In the genomic region with DNA sequence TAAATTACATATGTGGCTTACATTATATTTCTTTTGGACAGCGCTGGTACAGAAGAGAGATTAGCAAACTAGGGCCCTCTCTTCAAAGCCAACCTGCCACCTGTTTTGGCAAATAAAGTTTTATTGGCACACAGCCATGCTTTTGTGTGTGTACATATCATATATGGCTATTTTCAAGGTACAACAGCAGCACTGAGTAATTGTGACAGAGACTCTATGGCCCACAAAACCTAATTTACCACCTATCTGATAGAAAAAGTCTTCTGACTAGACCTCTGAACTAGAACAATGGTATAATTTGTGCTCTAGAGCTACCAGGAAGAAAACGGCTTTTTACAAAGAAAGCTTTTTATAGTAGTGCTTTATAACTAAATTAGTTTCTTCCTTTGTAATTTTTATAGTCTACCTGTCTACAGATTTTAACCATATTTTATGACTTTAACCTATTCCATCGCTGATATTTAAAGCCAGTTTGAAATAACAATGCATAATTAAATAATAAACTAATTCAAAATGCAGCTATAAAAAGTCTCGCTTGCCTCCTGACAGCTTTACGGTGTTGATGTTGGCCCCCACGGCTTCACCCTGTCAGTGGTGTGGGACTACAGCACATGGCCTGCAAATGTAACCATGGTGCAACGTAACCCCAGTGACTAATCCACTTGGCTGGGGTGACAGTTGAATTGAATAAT, we compare ENCODE assay signal across 2 cellular contexts.
TF ChIP-seq lines count a peak whose summit lies in the region.

No MANE protein-coding gene starts in this region.

TF ChIP-seq in A549, 52 proteins besides CTCF, POLR2A, EP300 and RAD21 (continued from another document):
- 0 out of 2 replicates have a peak, but pooled peaks have one; percentile 39 for TF ChIP-seq HOXA7 (CRISPR knock-in tag; IDR thresholded peaks at IDR 0.05)
- TF ChIP-seq JUN (IDR thresholded peaks at IDR 0.05) = no peak

TF ChIP-seq in HEK293, 187 proteins besides CTCF, POLR2A, EP300 and RAD21 (continued from another document and continues in another):
- TF ChIP-seq KLF9 (tag by site-specific recombination; IDR thresholded peaks at IDR 0.05; ENCODE audit: low read depth) (no peak), GLI2 (tag by site-specific recombination; IDR thresholded peaks at IDR 0.05; ENCODE audit: borderline replicate concordance, low read depth) (no peak), ZBTB10 (tag by site-specific recombination; IDR thresholded peaks at IDR 0.05) (no peak), ZNF248 (tag by site-specific recombination; IDR thresholded peaks at IDR 0.05) (no peak), ZNF23 (tag by site-specific recombination; IDR thresholded peaks at IDR 0.05; ENCODE audit: borderline replicate concordance) (no peak), ZIC2 (tag by site-specific recombination; IDR thresholded peaks at IDR 0.05) (0 out of 2 replicates have a peak, but pooled peaks have one; percentile 28), ZBTB21 (tag by site-specific recombination; IDR thresholded peaks at IDR 0.05) (no peak), ZEB2 (tag by site-specific recombination; IDR thresholded peaks at IDR 0.05) (peak; percentile 59; the same call in 1 of the 2 replicates), PRDM6 (tag by site-specific recombination; IDR thresholded peaks at IDR 0.05) (peak; percentile 70), ZNF391 (tag by site-specific recombination; IDR thresholded peaks at IDR 0.05; ENCODE audit: borderline replicate concordance, low read depth) (peak; percentile 32; the same call in 1 of the 2 replicates), ZNF133 (tag by site-specific recombination; IDR thresholded peaks at IDR 0.05) (no peak), FEZF1 (tag by site-specific recombination; IDR thresholded peaks at IDR 0.05) (peak; percentile 52), ZNF221 (tag by site-specific recombination; IDR thresholded peaks at IDR 0.05; ENCODE audit: borderline replicate concordance) (no peak), ZNF174 (tag by site-specific recombination; IDR thresholded peaks at IDR 0.05) (peak; percentile 81; the same call in 1 of the 2 replicates), ZNF114 (tag by site-specific recombination; IDR thresholded peaks at IDR 0.05) (no peak), ZNF660 (tag by site-specific recombination; IDR thresholded peaks at IDR 0.05) (peak; percentile 83), ZBTB1 (tag by site-specific recombination; IDR thresholded peaks at IDR 0.05) (no peak), ZNF112 (tag by site-specific recombination; IDR thresholded peaks at IDR 0.05) (0 out of 2 replicates have a peak, but pooled peaks have one; percentile 35), YY1 (tag by site-specific recombination; IDR thresholded peaks at IDR 0.05) (no peak), ZFP3 (tag by site-specific recombination; IDR thresholded peaks at IDR 0.05; ENCODE audit: low read depth) (no peak), ZNF558 (tag by site-specific recombination; IDR thresholded peaks at IDR 0.05) (no peak), YY2 (tag by site-specific recombination; IDR thresholded peaks at IDR 0.05) (no peak), ZNF776 (tag by site-specific recombination; IDR thresholded peaks at IDR 0.05; ENCODE audit: borderline replicate concordance) (no peak), ZNF394 (tag by site-specific recombination; IDR thresholded peaks at IDR 0.05; ENCODE audit: borderline replicate concordance) (no peak), PATZ1 (tag by site-specific recombination; IDR thresholded peaks at IDR 0.05) (peak; percentile 52), REPIN1 (tag by site-specific recombination; IDR thresholded peaks at IDR 0.05; ENCODE audit: low read depth) (no peak), ZNF302 (tag by site-specific recombination; IDR thresholded peaks at IDR 0.05; ENCODE audit: low read depth) (no peak), ZNF398 (tag by site-specific recombination; IDR thresholded peaks at IDR 0.05) (no peak), ZNF513 (tag by site-specific recombination; IDR thresholded peaks at IDR 0.05) (no peak), ZNF626 (tag by site-specific recombination; IDR thresholded peaks at IDR 0.05) (peak; percentile 8; the same call in 1 of the 2 replicates)
- TF ChIP-seq, protein P1, sequence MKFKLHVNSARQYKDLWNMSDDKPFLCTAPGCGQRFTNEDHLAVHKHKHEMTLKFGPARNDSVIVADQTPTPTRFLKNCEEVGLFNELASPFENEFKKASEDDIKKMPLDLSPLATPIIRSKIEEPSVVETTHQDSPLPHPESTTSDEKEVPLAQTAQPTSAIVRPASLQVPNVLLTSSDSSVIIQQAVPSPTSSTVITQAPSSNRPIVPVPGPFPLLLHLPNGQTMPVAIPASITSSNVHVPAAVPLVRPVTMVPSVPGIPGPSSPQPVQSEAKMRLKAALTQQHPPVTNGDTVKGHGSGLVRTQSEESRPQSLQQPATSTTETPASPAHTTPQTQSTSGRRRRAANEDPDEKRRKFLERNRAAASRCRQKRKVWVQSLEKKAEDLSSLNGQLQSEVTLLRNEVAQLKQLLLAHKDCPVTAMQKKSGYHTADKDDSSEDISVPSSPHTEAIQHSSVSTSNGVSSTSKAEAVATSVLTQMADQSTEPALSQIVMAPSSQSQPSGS (tag by site-specific recombination; IDR thresholded peaks at IDR 0.05; ENCODE audit: low read depth) = no peak
- TF ChIP-seq, protein P2, sequence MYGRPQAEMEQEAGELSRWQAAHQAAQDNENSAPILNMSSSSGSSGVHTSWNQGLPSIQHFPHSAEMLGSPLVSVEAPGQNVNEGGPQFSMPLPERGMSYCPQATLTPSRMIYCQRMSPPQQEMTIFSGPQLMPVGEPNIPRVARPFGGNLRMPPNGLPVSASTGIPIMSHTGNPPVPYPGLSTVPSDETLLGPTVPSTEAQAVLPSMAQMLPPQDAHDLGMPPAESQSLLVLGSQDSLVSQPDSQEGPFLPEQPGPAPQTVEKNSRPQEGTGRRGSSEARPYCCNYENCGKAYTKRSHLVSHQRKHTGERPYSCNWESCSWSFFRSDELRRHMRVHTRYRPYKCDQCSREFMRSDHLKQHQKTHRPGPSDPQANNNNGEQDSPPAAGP (tag by site-specific recombination; IDR thresholded peaks at IDR 0.05) = no peak
- TF ChIP-seq, protein P3, sequence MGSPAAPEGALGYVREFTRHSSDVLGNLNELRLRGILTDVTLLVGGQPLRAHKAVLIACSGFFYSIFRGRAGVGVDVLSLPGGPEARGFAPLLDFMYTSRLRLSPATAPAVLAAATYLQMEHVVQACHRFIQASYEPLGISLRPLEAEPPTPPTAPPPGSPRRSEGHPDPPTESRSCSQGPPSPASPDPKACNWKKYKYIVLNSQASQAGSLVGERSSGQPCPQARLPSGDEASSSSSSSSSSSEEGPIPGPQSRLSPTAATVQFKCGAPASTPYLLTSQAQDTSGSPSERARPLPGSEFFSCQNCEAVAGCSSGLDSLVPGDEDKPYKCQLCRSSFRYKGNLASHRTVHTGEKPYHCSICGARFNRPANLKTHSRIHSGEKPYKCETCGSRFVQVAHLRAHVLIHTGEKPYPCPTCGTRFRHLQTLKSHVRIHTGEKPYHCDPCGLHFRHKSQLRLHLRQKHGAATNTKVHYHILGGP (tag by site-specific recombination; IDR thresholded peaks at IDR 0.05) = no peak
- TF ChIP-seq, protein P4, sequence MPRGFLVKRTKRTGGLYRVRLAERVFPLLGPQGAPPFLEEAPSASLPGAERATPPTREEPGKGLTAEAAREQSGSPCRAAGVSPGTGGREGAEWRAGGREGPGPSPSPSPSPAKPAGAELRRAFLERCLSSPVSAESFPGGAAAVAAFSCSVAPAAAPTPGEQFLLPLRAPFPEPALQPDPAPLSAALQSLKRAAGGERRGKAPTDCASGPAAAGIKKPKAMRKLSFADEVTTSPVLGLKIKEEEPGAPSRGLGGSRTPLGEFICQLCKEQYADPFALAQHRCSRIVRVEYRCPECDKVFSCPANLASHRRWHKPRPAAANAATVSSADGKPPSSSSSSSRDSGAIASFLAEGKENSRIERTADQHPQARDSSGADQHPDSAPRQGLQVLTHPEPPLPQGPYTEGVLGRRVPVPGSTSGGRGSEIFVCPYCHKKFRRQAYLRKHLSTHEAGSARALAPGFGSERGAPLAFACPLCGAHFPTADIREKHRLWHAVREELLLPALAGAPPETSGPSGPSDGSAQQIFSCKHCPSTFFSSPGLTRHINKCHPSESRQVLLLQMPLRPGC (tag by site-specific recombination; IDR thresholded peaks at IDR 0.05) = 0 out of 2 replicates have a peak, but pooled peaks have one; percentile 32
- TF ChIP-seq, protein P5, sequence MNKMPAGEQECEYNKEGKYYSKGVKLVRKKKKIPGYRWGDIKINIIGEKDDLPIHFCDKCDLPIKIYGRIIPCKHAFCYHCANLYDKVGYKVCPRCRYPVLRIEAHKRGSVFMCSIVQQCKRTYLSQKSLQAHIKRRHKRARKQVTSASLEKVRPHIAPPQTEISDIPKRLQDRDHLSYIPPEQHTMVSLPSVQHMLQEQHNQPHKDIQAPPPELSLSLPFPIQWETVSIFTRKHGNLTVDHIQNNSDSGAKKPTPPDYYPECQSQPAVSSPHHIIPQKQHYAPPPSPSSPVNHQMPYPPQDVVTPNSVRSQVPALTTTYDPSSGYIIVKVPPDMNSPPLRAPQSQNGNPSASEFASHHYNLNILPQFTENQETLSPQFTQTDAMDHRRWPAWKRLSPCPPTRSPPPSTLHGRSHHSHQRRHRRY (tag by site-specific recombination; IDR thresholded peaks at IDR 0.05) = no peak
